In genomic region chr1:2544093-2544874, GRCh38 we compare ENCODE assay signal across 10 cellular contexts. TPM values are rescaled to one million over a fixed set of nuclear protein-coding genes. Genes with fewer than 3 reads are reported as not detected.
DNase-seq lines count a peak whose midpoint lies in the region; ATAC-seq and TF ChIP-seq lines count a peak whose summit lies in the region.
"Had no signal": no experiment of that assay in that cellular context is flagged by ENCODE, and none has a peak within 500 bp of the region (broad histone marks: within the 10 kb centered on the region; RNA-seq: fewer than 3 reads in every experiment).

No MANE protein-coding gene starts in this region.

- DNase-seq in heart left ventricle, result peak in 1 of 5 donors; percentile 53
- DNase-seq in Right ventricle myocardium inferior (ENCODE audit: missing footprints), result no peak
- no peak for DNase-seq in G401 (ENCODE audit: low spot score)
- no peak for DNase-seq in NCI-H146 treated with DMSO at 0.1 percent for 48 hours (lab: John Stamatoyannopoulos, UW; ENCODE audit: unreplicated experiment)
- DNase-seq: esophagus squamous epithelium, kidney, NCI-H526 treated with DMSO at 0.1 percent for 48 hours had no signal

- TF ChIP-seq POLR2A in heart left ventricle (IDR thresholded peaks at IDR 0.05), result no peak
- TF ChIP-seq POLR2A in gastroesophageal sphincter (IDR thresholded peaks at IDR 0.05), result no peak

- no peak overlapping the region for H3K4me3 ChIP-seq in heart left ventricle
- H3K4me3 ChIP-seq in gastroesophageal sphincter, result no peak overlapping the region
- H3K4me3 ChIP-seq in urinary bladder (ENCODE audit: low read depth, low read length), result no peak overlapping the region
- H3K4me3 ChIP-seq: esophagus squamous epithelium, thyroid gland had no signal

- peaks cover 0 to 21% (median 8%) of the 10 kb centered on the region in 9 donors for H3K27me3 ChIP-seq in heart left ventricle
- peaks cover 86% of the 10 kb centered on the region for H3K27me3 ChIP-seq in gastroesophageal sphincter

- intact Hi-C loops in heart left ventricle (cut with DNase I), result loop anchor here in 5 of 10 donors (10.0 kb wide), 4 partner anchors 101 to 359 kb away; partner anchors contain the start of gene FAAP20 (in 2 of the 5)
- intact Hi-C loops in Right ventricle myocardium inferior (cut with DNase I), result loop anchor here (10.0 kb wide), 1 partner anchor 349 kb away; the partner anchor contains the start of gene FAAP20

- H3K27ac ChIP-seq in heart left ventricle (peak overlapping the region in 10 of 12 donors; percentile 20 to 99 (median 95)), gastroesophageal sphincter (peak overlapping the region in 3 of 4 donors; percentile 1 to 90 (median 88)), urinary bladder (ENCODE audit: low read depth) (peak overlapping the region; percentile 7)

- H3K4me1 ChIP-seq in heart left ventricle (peaks cover 23 to 86% (median 63%) of the 10 kb centered on the region in 12 donors), gastroesophageal sphincter (peaks cover 0 to 68% (median 32%) of the 10 kb centered on the region in 3 donors), urinary bladder (ENCODE audit: insufficient read depth) (no peaks in the 10 kb centered on the region)

- no peaks in the 10 kb centered on the region for H3K36me3 ChIP-seq in heart left ventricle
- no peaks in the 10 kb centered on the region for H3K36me3 ChIP-seq in gastroesophageal sphincter
- no peaks in the 10 kb centered on the region for H3K36me3 ChIP-seq in urinary bladder (ENCODE audit: insufficient read depth)
- H3K36me3 ChIP-seq: esophagus squamous epithelium, thyroid gland had no signal

- TF ChIP-seq CTCF in heart left ventricle (IDR thresholded peaks at IDR 0.05) (no peak), gastroesophageal sphincter (IDR thresholded peaks at IDR 0.05) (no peak)

- no peak for TF ChIP-seq EP300 in gastroesophageal sphincter (IDR thresholded peaks at IDR 0.05)

- H3K9me3 ChIP-seq in heart left ventricle (no peaks in the 10 kb centered on the region), gastroesophageal sphincter (no peaks in the 10 kb centered on the region)
- H3K9me3 ChIP-seq: esophagus squamous epithelium, thyroid gland had no signal

- in situ Hi-C loops in G401 (cut with HindIII; ENCODE audit: low sequenced_read_pairs), result no loop called here

- WGBS in heart left ventricle, 4 donors, result 30 to 64% (median 54%) methylated on average over 13 to 26 of the region's 26 CpGs
- no CpG with 5 or more reads among the region's 26 CpGs for WGBS in gastroesophageal sphincter (ENCODE audit: low coverage in 1 of 2), 2 donors
- 52% methylated on average over 26 of the region's 26 CpGs for WGBS in urinary bladder

- ATAC-seq in heart left ventricle (no peak), Right ventricle myocardium inferior (no peak), gastroesophageal sphincter (no peak)

RNA-seq across cellular contexts. Expression of gene TNFRSF14, which starts 11.9 kb away (rescaled TPM):
- total RNA-seq in heart left ventricle (10 to 100 TPM in 8 of 9 donors, 1 to 10 TPM in 1; 7.8 to 70.8 (median 14.3) TPM), Right ventricle myocardium inferior (15.7 TPM), gastroesophageal sphincter (10 to 100 TPM; 23.0 to 81.6 (median 36.9) TPM), urinary bladder (19.2 TPM)
- polyA plus RNA-seq in heart left ventricle (10 to 100 TPM; 13.6 to 22.5 TPM), urinary bladder (75.5 TPM)
- 7.4 and 9.0 TPM in 2 replicates for total RNA-seq in G401 (2014; rRNA removed; shearing (Covaris generic))

RNA-seq across cellular contexts. Expression of gene HES5, which starts 14.2 kb away (rescaled TPM):
- total RNA-seq in heart left ventricle (1 to 10 TPM in 7 of 9 donors, under 1 TPM in 2; 0.45 to 2.0 (median 1.3) TPM), Right ventricle myocardium inferior (1.3 TPM), gastroesophageal sphincter (not detected), urinary bladder (2.5 TPM)
- polyA plus RNA-seq in heart left ventricle (under 1 TPM; 0.42 to 0.83 TPM), urinary bladder (0.42 TPM)
- total RNA-seq in G401 (2014; rRNA removed; shearing (Covaris generic)), result not detected in 2 replicates
- total RNA-seq: thyroid gland had no signal

RNA-seq across cellular contexts. Expression of gene PANK4, which starts 17.9 kb away (rescaled TPM):
- total RNA-seq in heart left ventricle (10 to 100 TPM; 27.2 to 43.0 (median 36.6) TPM), Right ventricle myocardium inferior (46.4 TPM), gastroesophageal sphincter (10 to 100 TPM; 32.6 to 46.8 (median 34.0) TPM), urinary bladder (19.2 TPM)
- polyA plus RNA-seq in heart left ventricle (10 to 100 TPM; 31.4 to 33.1 TPM), urinary bladder (28.6 TPM)
- total RNA-seq in G401 (2014; rRNA removed; shearing (Covaris generic)), result 32.9 and 45.4 TPM in 2 replicates

RNA-seq across cellular contexts. Expression of gene PRXL2B, which starts 42.3 kb away (rescaled TPM):
- total RNA-seq in heart left ventricle (10 to 100 TPM in 2 of 9 donors, 1 to 10 TPM in 7; 5.1 to 13.9 (median 7.2) TPM), Right ventricle myocardium inferior (12.2 TPM), gastroesophageal sphincter (10 to 100 TPM in 3 of 4 donors, 1 to 10 TPM in 1; 6.5 to 24.1 (median 14.0) TPM), urinary bladder (8.9 TPM)
- polyA plus RNA-seq in heart left ventricle (1 to 10 TPM; 8.6 to 9.2 TPM), urinary bladder (25.0 TPM)
- total RNA-seq in G401 (2014; rRNA removed; shearing (Covaris generic)), result 26.9 and 31.7 TPM in 2 replicates

Comparison
In these comparisons a context has a peak if more than half of its experiments do, and no peak if none do; other contexts are left out.
1. H3K27ac ChIP-seq: peak in every context shown above with its lines; median percentile 95 in heart left ventricle; 88 in gastroesophageal sphincter; 7 in urinary bladder.